Comparison of ENCODE assay signal across 8 cellular contexts in genomic region chr3:169813757-169814517, GRCh38. TPM values are rescaled to one million over a fixed set of nuclear protein-coding genes. Genes with fewer than 3 reads are reported as not detected.
DNase-seq lines count a peak whose midpoint lies in the region; ATAC-seq and TF ChIP-seq lines count a peak whose summit lies in the region.

No MANE protein-coding gene starts in this region.

- H3K36me3 ChIP-seq in kidney epithelial cell (ENCODE audit: control insufficient read depth, insufficient read depth, low read length): no peaks in the 10 kb centered on the region

- DNase-seq in Caki2 (ENCODE audit: low read depth) (peak; percentile 53), HT-29 (ENCODE audit: low spot score) (peak; percentile 80), SIG-M5 (lab: John Stamatoyannopoulos, UW) (peak; percentile 37), kidney epithelial cell (ENCODE audit: low read depth) (no peak), NCI-H226 (no peak)
- peak; percentile 76 for DNase-seq in activated naive CD4-positive, alpha-beta T cell treated with anti-CD3 and anti-CD28 coated beads, Interleukin-2, amount 50 U/mL, for 16 hours
- DNase-seq in stimulated activated CD8-positive, alpha-beta memory T cell treated with anti-CD3 and anti-CD28 coated beads, Interleukin-12 subunit alpha, Interleukin-12 subunit beta, amount 100 ng/mL, for 4 hours (ENCODE audit: low read depth): peak; percentile 59

- no peaks in the 10 kb centered on the region for H3K27me3 ChIP-seq in kidney epithelial cell (ENCODE audit: control insufficient read depth, insufficient read depth, low read length)

- H3K4me3 ChIP-seq in kidney epithelial cell (ENCODE audit: low read depth, low read length): no peak overlapping the region

- in situ Hi-C loops in Caki2 (cut with HindIII; ENCODE audit: low pct_unique_long_range_greater_than_20kb, low sequenced_read_pairs): no loop called here

- ATAC-seq in GM19467 (IDR thresholded peaks at IDR 0.05; ENCODE audit: unreplicated experiment): peak; percentile 81

- peak; percentile 40 for TF ChIP-seq CTCF in kidney epithelial cell (IDR thresholded peaks at IDR 0.05; ENCODE audit: insufficient read depth, low read length, poor library complexity, severe bottlenecking)

RNA-seq across cellular contexts. Expression of gene LRRC34, which starts 1.2 kb away (rescaled TPM):
- 12.0 and 13.2 TPM in 2 replicates for total RNA-seq in Caki2 (2014; rRNA removed; shearing (Covaris generic); ENCODE audit: low replicate concordance)
- 0.81 and 4.2 TPM in 2 replicates for total RNA-seq in HT-29 (2014; rRNA removed; shearing (Covaris generic))
- total RNA-seq in kidney epithelial cell: 4.1 and 6.0 TPM in 2 replicates

RNA-seq across cellular contexts. Expression of gene LRRIQ4, which starts 1.3 kb away (rescaled TPM):
- not detected in 2 replicates for total RNA-seq in Caki2 (2014; rRNA removed; shearing (Covaris generic); ENCODE audit: low replicate concordance)
- total RNA-seq in HT-29 (2014; rRNA removed; shearing (Covaris generic)): not detected in 2 replicates
- total RNA-seq in kidney epithelial cell: 0.04 and 0.41 TPM in 2 replicates

RNA-seq across cellular contexts. Expression of gene MYNN, which starts 40.7 kb away (rescaled TPM):
- 17.0 and 17.8 TPM in 2 replicates for total RNA-seq in Caki2 (2014; rRNA removed; shearing (Covaris generic); ENCODE audit: low replicate concordance)
- 7.9 and 13.4 TPM in 2 replicates for total RNA-seq in HT-29 (2014; rRNA removed; shearing (Covaris generic))
- 14.8 and 17.3 TPM in 2 replicates for total RNA-seq in kidney epithelial cell

RNA-seq across cellular contexts. Expression of gene ACTRT3, which starts 44.6 kb away (rescaled TPM):
- 0.34 and 0.81 TPM in 2 replicates for total RNA-seq in Caki2 (2014; rRNA removed; shearing (Covaris generic); ENCODE audit: low replicate concordance)
- 3.3 and 3.4 TPM in 2 replicates for total RNA-seq in HT-29 (2014; rRNA removed; shearing (Covaris generic))
- 3.8 and 4.0 TPM in 2 replicates for total RNA-seq in kidney epithelial cell

RNA-seq across cellular contexts. Expression of gene TERC, which starts 49.1 kb away (rescaled TPM):
- 158 and 246 TPM in 2 replicates for total RNA-seq in Caki2 (2014; rRNA removed; shearing (Covaris generic); ENCODE audit: low replicate concordance)
- 748 and 829 TPM in 2 replicates for total RNA-seq in HT-29 (2014; rRNA removed; shearing (Covaris generic))
- 246 and 351 TPM in 2 replicates for total RNA-seq in kidney epithelial cell

Comparison
In these comparisons a context has a peak if more than half of its experiments do, and no peak if none do; other contexts are left out.
1. DNase-seq: peak in Caki2 (single experiment), HT-29 (single experiment), SIG-M5 (single experiment), activated naive CD4-positive, alpha-beta T cell treated with anti-CD3 and anti-CD28 coated beads, Interleukin-2, amount 50 U/mL, for 16 hours (single experiment) and stimulated activated CD8-positive, alpha-beta memory T cell treated with anti-CD3 and anti-CD28 coated beads, Interleukin-12 subunit alpha, Interleukin-12 subunit beta, amount 100 ng/mL, for 4 hours (single experiment); none in kidney epithelial cell (single experiment) and NCI-H226 (single experiment).